In the genomic region with DNA sequence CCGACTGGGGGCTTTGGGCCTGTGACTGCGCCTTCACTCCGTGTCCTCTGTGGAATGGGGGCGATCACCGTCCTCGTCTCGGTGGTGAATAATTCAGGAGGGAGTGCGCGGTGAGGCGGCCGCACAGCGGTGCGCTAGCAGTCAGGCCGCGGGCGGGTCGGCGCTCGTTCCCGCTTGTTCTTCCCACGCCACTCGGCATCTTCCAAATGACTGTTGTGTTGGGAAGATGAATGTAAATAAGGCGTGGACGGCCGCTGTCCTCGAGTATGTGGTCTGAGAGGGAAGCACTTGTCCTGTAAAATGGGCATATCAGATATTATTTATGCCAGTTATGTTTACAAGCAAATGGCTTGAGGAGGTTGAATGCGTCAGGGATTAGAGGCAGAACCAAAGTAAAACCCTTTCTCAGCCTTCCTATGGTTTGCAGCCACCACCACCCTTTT, we compare ENCODE assay signal across 1 cellular context.
TF ChIP-seq lines count a peak whose summit lies in the region.

No MANE protein-coding gene starts in this region.

TF ChIP-seq in K562, 482 proteins besides CTCF, POLR2A, EP300 and RAD21 (continued from another document):
- TF ChIP-seq, protein P1, sequence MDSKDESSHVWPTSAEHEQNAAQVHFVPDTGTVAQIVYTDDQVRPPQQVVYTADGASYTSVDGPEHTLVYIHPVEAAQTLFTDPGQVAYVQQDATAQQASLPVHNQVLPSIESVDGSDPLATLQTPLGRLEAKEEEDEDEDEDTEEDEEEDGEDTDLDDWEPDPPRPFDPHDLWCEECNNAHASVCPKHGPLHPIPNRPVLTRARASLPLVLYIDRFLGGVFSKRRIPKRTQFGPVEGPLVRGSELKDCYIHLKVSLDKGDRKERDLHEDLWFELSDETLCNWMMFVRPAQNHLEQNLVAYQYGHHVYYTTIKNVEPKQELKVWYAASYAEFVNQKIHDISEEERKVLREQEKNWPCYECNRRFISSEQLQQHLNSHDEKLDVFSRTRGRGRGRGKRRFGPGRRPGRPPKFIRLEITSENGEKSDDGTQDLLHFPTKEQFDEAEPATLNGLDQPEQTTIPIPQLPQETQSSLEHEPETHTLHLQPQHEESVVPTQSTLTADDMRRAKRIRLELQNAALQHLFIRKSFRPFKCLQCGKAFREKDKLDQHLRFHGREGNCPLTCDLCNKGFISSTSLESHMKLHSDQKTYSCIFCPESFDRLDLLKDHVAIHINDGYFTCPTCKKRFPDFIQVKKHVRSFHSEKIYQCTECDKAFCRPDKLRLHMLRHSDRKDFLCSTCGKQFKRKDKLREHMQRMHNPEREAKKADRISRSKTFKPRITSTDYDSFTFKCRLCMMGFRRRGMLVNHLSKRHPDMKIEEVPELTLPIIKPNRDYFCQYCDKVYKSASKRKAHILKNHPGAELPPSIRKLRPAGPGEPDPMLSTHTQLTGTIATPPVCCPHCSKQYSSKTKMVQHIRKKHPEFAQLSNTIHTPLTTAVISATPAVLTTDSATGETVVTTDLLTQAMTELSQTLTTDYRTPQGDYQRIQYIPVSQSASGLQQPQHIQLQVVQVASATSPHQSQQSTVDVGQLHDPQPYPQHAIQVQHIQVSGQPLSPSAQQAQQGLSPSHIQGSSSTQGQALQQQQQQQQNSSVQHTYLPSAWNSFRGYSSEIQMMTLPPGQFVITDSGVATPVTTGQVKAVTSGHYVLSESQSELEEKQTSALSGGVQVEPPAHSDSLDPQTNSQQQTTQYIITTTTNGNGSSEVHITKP (IDR thresholded peaks at IDR 0.05; ENCODE audit: partially characterized antibody): peak; percentile 42
- TF ChIP-seq PURB (CRISPR knock-in tag; IDR thresholded peaks at IDR 0.05; ENCODE audit: low read depth) (no peak), L3MBTL2 (IDR thresholded peaks at IDR 0.05) (0 out of 2 replicates have a peak, but pooled peaks have one; percentile 34), ZNF583 (CRISPR knock-in tag; IDR thresholded peaks at IDR 0.05) (no peak), MTF1 (CRISPR knock-in tag; IDR thresholded peaks at IDR 0.05; ENCODE audit: borderline replicate concordance) (no peak), SLC30A9 (CRISPR knock-in tag; IDR thresholded peaks at IDR 0.05) (no peak), MAFK (IDR thresholded peaks at IDR 0.05; ENCODE audit: low read length) (no peak), RHOXF2B (CRISPR knock-in tag; conservative IDR thresholded peaks at IDR 0.05) (no peak), CBFA2T2 (conservative IDR thresholded peaks at IDR 0.05) (no peak), ZNF41 (CRISPR knock-in tag; conservative IDR thresholded peaks at IDR 0.05) (no peak), MAZ (CRISPR knock-in tag; conservative IDR thresholded peaks at IDR 0.05 in 1 of 2, IDR thresholded peaks at IDR 0.05 in 1 of 2) (no peak; a peak in 1 of 4 replicates), TAF1 (IDR thresholded peaks at IDR 0.05; ENCODE audit: control insufficient read depth, extremely low read depth, insufficient read depth, low read length, severe bottlenecking) (peak; percentile 4), ZFX (CRISPR knock-in tag; IDR thresholded peaks at IDR 0.05) (peak; percentile 98), SNRNP70 (optimal IDR thresholded peaks at IDR 0.05; ENCODE audit: low read depth, low read length) (no peak), CHD1 (IDR thresholded peaks at IDR 0.05; ENCODE audit: low read length) (no peak), YBX1 (IDR thresholded peaks at IDR 0.05) (no peak), NR4A1 (CRISPR knock-in tag; IDR thresholded peaks at IDR 0.05) (no peak), NR4A1 (tag; IDR thresholded peaks at IDR 0.05) (0 out of 2 replicates have a peak, but pooled peaks have one; percentile 26), RBFOX2 (IDR thresholded peaks at IDR 0.05; ENCODE audit: low read depth, low read length) (peak; percentile 82)
- TF ChIP-seq, protein P2, sequence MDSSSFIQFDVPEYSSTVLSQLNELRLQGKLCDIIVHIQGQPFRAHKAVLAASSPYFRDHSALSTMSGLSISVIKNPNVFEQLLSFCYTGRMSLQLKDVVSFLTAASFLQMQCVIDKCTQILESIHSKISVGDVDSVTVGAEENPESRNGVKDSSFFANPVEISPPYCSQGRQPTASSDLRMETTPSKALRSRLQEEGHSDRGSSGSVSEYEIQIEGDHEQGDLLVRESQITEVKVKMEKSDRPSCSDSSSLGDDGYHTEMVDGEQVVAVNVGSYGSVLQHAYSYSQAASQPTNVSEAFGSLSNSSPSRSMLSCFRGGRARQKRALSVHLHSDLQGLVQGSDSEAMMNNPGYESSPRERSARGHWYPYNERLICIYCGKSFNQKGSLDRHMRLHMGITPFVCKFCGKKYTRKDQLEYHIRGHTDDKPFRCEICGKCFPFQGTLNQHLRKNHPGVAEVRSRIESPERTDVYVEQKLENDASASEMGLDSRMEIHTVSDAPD (CRISPR knock-in tag; IDR thresholded peaks at IDR 0.05): no peak
- TF ChIP-seq, protein P3, sequence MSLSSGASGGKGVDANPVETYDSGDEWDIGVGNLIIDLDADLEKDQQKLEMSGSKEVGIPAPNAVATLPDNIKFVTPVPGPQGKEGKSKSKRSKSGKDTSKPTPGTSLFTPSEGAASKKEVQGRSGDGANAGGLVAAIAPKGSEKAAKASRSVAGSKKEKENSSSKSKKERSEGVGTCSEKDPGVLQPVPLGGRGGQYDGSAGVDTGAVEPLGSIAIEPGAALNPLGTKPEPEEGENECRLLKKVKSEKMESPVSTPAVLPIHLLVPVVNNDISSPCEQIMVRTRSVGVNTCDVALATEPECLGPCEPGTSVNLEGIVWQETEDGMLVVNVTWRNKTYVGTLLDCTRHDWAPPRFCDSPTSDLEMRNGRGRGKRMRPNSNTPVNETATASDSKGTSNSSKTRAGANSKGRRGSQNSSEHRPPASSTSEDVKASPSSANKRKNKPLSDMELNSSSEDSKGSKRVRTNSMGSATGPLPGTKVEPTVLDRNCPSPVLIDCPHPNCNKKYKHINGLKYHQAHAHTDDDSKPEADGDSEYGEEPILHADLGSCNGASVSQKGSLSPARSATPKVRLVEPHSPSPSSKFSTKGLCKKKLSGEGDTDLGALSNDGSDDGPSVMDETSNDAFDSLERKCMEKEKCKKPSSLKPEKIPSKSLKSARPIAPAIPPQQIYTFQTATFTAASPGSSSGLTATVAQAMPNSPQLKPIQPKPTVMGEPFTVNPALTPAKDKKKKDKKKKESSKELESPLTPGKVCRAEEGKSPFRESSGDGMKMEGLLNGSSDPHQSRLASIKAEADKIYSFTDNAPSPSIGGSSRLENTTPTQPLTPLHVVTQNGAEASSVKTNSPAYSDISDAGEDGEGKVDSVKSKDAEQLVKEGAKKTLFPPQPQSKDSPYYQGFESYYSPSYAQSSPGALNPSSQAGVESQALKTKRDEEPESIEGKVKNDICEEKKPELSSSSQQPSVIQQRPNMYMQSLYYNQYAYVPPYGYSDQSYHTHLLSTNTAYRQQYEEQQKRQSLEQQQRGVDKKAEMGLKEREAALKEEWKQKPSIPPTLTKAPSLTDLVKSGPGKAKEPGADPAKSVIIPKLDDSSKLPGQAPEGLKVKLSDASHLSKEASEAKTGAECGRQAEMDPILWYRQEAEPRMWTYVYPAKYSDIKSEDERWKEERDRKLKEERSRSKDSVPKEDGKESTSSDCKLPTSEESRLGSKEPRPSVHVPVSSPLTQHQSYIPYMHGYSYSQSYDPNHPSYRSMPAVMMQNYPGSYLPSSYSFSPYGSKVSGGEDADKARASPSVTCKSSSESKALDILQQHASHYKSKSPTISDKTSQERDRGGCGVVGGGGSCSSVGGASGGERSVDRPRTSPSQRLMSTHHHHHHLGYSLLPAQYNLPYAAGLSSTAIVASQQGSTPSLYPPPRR (CRISPR knock-in tag; IDR thresholded peaks at IDR 0.05; ENCODE audit: borderline replicate concordance): no peak
- TF ChIP-seq, protein P4, sequence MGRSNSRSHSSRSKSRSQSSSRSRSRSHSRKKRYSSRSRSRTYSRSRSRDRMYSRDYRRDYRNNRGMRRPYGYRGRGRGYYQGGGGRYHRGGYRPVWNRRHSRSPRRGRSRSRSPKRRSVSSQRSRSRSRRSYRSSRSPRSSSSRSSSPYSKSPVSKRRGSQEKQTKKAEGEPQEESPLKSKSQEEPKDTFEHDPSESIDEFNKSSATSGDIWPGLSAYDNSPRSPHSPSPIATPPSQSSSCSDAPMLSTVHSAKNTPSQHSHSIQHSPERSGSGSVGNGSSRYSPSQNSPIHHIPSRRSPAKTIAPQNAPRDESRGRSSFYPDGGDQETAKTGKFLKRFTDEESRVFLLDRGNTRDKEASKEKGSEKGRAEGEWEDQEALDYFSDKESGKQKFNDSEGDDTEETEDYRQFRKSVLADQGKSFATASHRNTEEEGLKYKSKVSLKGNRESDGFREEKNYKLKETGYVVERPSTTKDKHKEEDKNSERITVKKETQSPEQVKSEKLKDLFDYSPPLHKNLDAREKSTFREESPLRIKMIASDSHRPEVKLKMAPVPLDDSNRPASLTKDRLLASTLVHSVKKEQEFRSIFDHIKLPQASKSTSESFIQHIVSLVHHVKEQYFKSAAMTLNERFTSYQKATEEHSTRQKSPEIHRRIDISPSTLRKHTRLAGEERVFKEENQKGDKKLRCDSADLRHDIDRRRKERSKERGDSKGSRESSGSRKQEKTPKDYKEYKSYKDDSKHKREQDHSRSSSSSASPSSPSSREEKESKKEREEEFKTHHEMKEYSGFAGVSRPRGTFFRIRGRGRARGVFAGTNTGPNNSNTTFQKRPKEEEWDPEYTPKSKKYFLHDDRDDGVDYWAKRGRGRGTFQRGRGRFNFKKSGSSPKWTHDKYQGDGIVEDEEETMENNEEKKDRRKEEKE (IDR thresholded peaks at IDR 0.05; ENCODE audit: borderline replicate concordance in 1 of 2, control insufficient read depth in 1 of 2, low read depth in 2 of 2, low read length in 1 of 2): no peak
- TF ChIP-seq, protein P5, sequence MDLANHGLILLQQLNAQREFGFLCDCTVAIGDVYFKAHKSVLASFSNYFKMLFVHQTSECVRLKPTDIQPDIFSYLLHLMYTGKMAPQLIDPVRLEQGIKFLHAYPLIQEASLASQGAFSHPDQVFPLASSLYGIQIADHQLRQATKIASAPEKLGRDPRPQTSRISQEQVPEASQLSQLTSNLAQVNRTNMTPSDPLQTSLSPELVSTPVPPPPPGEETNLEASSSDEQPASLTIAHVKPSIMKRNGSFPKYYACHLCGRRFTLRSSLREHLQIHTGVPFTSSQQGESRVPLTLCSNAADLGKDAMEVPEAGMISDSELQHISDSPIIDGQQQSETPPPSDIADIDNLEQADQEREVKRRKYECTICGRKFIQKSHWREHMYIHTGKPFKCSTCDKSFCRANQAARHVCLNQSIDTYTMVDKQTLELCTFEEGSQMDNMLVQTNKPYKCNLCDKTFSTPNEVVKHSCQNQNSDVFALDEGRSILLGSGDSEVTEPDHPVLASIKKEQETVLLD (IDR thresholded peaks at IDR 0.05): no peak
TF ChIP-seq in K562: peak in this region for 24.
